In the genomic region with DNA sequence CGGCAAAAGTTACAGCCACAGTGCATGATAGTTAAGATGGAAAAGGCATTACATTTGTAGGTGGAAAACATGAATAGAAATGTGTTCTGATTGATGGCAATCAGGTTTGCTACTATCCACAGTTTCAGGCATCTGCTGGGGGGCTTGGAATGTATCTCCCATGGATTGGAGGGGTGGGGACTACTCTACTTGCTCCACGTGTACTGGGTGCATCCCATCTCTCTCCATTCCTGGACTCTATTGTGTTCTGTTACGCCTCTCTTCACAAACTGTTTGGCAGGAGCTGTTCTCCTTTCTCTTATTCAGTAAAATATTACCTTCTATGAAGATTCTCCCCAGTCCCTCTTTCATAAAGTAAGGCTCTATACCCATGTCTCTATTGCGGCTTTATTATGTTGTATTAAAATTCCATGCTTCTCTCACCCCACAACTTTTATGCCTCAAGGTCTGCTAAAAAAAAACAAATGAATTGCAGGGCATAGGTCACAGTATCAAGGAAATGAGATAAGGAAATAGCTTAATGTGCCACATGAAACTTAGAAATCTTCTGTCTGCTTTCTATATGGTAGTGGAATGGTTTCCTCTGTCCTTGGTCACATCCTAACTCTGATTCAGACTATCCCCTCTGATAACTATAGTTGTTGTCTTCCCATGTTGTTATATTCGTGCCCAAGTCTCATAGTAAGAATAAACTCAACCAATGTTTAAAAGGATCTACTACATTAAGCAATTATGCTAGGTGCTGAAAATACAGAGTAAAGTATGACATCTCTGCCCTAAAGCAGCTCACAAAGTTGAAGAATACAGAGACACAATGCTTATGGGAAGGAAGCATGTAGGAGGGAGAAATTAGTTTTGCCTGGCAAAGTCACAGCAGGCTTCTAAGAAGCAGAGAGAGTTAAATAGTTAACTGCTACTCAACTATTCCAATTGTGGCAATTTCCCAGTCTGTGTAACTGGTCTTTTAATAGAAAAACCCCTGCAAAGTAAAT, we compare ENCODE assay signal across 20 cellular contexts. TPM values are rescaled to one million over a fixed set of nuclear protein-coding genes. Genes with fewer than 3 reads are reported as not detected.
DNase-seq lines count a peak whose midpoint lies in the region; ATAC-seq, FAIRE-seq and TF ChIP-seq lines count a peak whose summit lies in the region.
"Had no signal": no experiment of that assay in that cellular context is flagged by ENCODE, and none has a peak within 500 bp of the region (broad histone marks: within the 10 kb centered on the region; RNA-seq: fewer than 3 reads in every experiment).

No MANE protein-coding gene starts in this region.

- H3K9me3 ChIP-seq in liver (ENCODE audit: control insufficient read depth in 4 of 4, low read length in 3 of 4) (no peaks in the 10 kb centered on the region), HepG2 (ENCODE audit: low read length) (no peaks in the 10 kb centered on the region), endothelial cell of umbilical vein (replicated peaks; ENCODE audit: control insufficient read depth, insufficient read depth, low read length) (no peaks in the 10 kb centered on the region), mucosa of rectum (ENCODE audit: control insufficient read depth in 2 of 2, low read length in 2 of 2) (no peaks in the 10 kb centered on the region)
- H3K9me3 ChIP-seq: esophagus muscularis mucosa, SJSA1, upper lobe of right lung had no signal

- BruUV-seq in HepG2 (replicated peaks; lab: Mats Ljungman, UMichigan) (no TSS peak), endothelial cell of umbilical vein (replicated peaks; lab: Mats Ljungman, UMichigan) (TSS peak; percentile 67)

- peaks cover 7% of the 10 kb centered on the region for H3K4me1 Mint-ChIP-seq in activated CD4-positive, alpha-beta T cell treated with anti-CD3 and anti-CD28 coated beads, Interleukin-2, amount 10 ng/mL, durations not matched to agents 7 days and 5 days

- H3K4me1 ChIP-seq in liver (ENCODE audit: control insufficient read depth in 4 of 4, insufficient read depth in 4 of 4, low read length in 3 of 4) = peaks cover 7 to 47% (median 15%) of the 10 kb centered on the region in 4 donors
- H3K4me1 ChIP-seq in HepG2 (ENCODE audit: insufficient read depth, low read length) = peaks cover 21% of the 10 kb centered on the region
- H3K4me1 ChIP-seq in endothelial cell of umbilical vein (ENCODE audit: control insufficient read depth, extremely low read depth, insufficient read depth, low read length) = peaks cover 31% of the 10 kb centered on the region
- peaks cover 15 to 31% of the 10 kb centered on the region in 2 donors for H3K4me1 ChIP-seq in mucosa of rectum (ENCODE audit: control insufficient read depth in 2 of 2, insufficient read depth in 2 of 2, low read length in 2 of 2)

- H3K27me3 Mint-ChIP-seq in activated CD4-positive, alpha-beta T cell treated with anti-CD3 and anti-CD28 coated beads, Interleukin-2, amount 10 ng/mL, durations not matched to agents 7 days and 5 days = no peaks in the 10 kb centered on the region
- H3K27me3 Mint-ChIP-seq: activated CD4-positive, alpha-beta T cell treated with anti-CD3 and anti-CD28 coated beads, Interleukin-2, amount 10 ng/mL, durations not matched to agents 24 days and 14 days; CD4-positive, alpha-beta T cell had no signal

- DNase-seq in HepG2 (ENCODE audit: low spot score) (no peak), endothelial cell of umbilical vein (ENCODE audit: low read depth, low spot score) (peak; percentile 88), urothelium cell line (ENCODE audit: low spot score) (no peak)
- no peak for DNase-seq in activated T-cell treated with anti-CD3 and anti-CD28 coated beads, Interleukin-2, amount 50 U/mL, for 1 hour
- DNase-seq in activated CD4-positive, alpha-beta T cell treated with anti-CD3 and anti-CD28 coated beads, Interleukin-2, amount 10 ng/mL, durations not matched to agents 7 days and 5 days = no peak
- DNase-seq: activated CD4-positive, alpha-beta T cell treated with anti-CD3 and anti-CD28 coated beads, Interleukin-2, amount 10 ng/mL, durations not matched to agents 24 days and 14 days; activated T-cell treated with anti-CD3 and anti-CD28 coated beads for 4 hours; CD4-positive, alpha-beta T cell; DMS79; hypothalamus; natural killer cell; NCI-H146; T1000; upper lobe of right lung had no signal

- H3K9ac ChIP-seq in liver (ENCODE audit: low read depth in 1 of 2, low read length in 2 of 2) (no peak overlapping the region), HepG2 (ENCODE audit: insufficient read depth, low read depth, low read length) (no peak overlapping the region), endothelial cell of umbilical vein (replicated peaks; ENCODE audit: extremely low read depth, insufficient read depth, low read length) (peak overlapping the region; percentile 21), mucosa of rectum (ENCODE audit: low read depth in 1 of 2, low read length in 2 of 2) (peak overlapping the region in 1 of 2 donors; percentile 26)

- H3K36me3 ChIP-seq in liver (ENCODE audit: control insufficient read depth in 4 of 4, insufficient read depth in 3 of 4, low read depth in 1 of 4, low read length in 3 of 4) = no peaks in the 10 kb centered on the region
- H3K36me3 ChIP-seq in HepG2 (replicated peaks in 1 of 2; ENCODE audit: control insufficient read depth in 1 of 2, insufficient read depth in 2 of 2, low read length in 2 of 2) = no peaks in the 10 kb centered on the region
- H3K36me3 ChIP-seq in endothelial cell of umbilical vein (ENCODE audit: control insufficient read depth in 2 of 2, extremely low read depth in 1 of 2, insufficient read depth in 2 of 2, low read length in 2 of 2) = no peaks in the 10 kb centered on the region
- no peaks in the 10 kb centered on the region for H3K36me3 ChIP-seq in mucosa of rectum (ENCODE audit: control insufficient read depth in 2 of 2, insufficient read depth in 2 of 2, low read length in 2 of 2)
- H3K36me3 ChIP-seq: esophagus muscularis mucosa, upper lobe of right lung had no signal

- POLR2A ChIA-PET in HepG2 (lab: Yijun Ruan, JAX) (no interaction called here), endothelial cell of umbilical vein (lab: Charles Lee) (no interaction called here)
- POLR2A ChIA-PET in activated CD4-positive, alpha-beta T cell treated with anti-CD3 and anti-CD28 coated beads, Interleukin-2, amount 10 ng/mL, durations not matched to agents 7 days and 5 days (lab: Charles Lee) = no interaction called here

- no peak overlapping the region for H3K27ac Mint-ChIP-seq in activated CD4-positive, alpha-beta T cell treated with anti-CD3 and anti-CD28 coated beads, Interleukin-2, amount 10 ng/mL, durations not matched to agents 7 days and 5 days
- H3K27ac Mint-ChIP-seq: activated CD4-positive, alpha-beta T cell treated with anti-CD3 and anti-CD28 coated beads, Interleukin-2, amount 10 ng/mL, durations not matched to agents 24 days and 14 days; CD4-positive, alpha-beta T cell had no signal

- peaks cover 2% of the 10 kb centered on the region for H3K36me3 Mint-ChIP-seq in activated CD4-positive, alpha-beta T cell treated with anti-CD3 and anti-CD28 coated beads, Interleukin-2, amount 10 ng/mL, durations not matched to agents 7 days and 5 days (ENCODE audit: low read depth)
- H3K36me3 Mint-ChIP-seq: natural killer cell had no signal

- H4K20me1 ChIP-seq in HepG2 (ENCODE audit: insufficient read depth, low read length) (no peaks in the 10 kb centered on the region), endothelial cell of umbilical vein (replicated peaks; ENCODE audit: control insufficient read depth, extremely low read depth, insufficient read depth, low read length) (no peaks in the 10 kb centered on the region)

- H3K4me3 ChIP-seq in liver (ENCODE audit: low read depth in 1 of 3, low read length in 3 of 3) (no peak overlapping the region), HepG2 (replicated peaks in 1 of 3; ENCODE audit: insufficient read depth in 1 of 3, low read depth in 2 of 3, low read length in 3 of 3) (no peak overlapping the region), endothelial cell of umbilical vein (replicated peaks in 1 of 3; ENCODE audit: insufficient read depth in 1 of 3, low read depth in 1 of 3, low read length in 3 of 3) (no peak overlapping the region), mucosa of rectum (ENCODE audit: low read length in 2 of 2) (peak overlapping the region; percentile 44 to 53)
- H3K4me3 ChIP-seq: esophagus muscularis mucosa, SJSA1, upper lobe of right lung had no signal

- TF ChIP-seq RAD21 in liver (IDR thresholded peaks at IDR 0.05) (no peak), HepG2 (CRISPR knock-in tag; IDR thresholded peaks at IDR 0.05) (no peak)

- H3K9me1 ChIP-seq in endothelial cell of umbilical vein (replicated peaks; ENCODE audit: control insufficient read depth, extremely low read depth, insufficient read depth, low read length) = no peaks in the 10 kb centered on the region

- intact Hi-C loops in HepG2 (cut with micrococcal nuclease; ENCODE audit: unreplicated experiment) = no loop called here
- intact Hi-C loops in endothelial cell of umbilical vein (cut with micrococcal nuclease) = loop anchor here (2.0 to 5.0 kb wide), 3 partner anchors 16 to 64 kb away; no protein-coding TSS in a partner anchor

- FAIRE-seq in HepG2 (lab: Jason Lieb, UNC) = no peak
- FAIRE-seq in endothelial cell of umbilical vein (lab: Jason Lieb, UNC) = peak; percentile 91
- peak; percentile 9 for FAIRE-seq in urothelium cell line (lab: Jason Lieb, UNC)
- FAIRE-seq: A204.1 had no signal

- no peaks in the 10 kb centered on the region for H3K9me3 Mint-ChIP-seq in activated CD4-positive, alpha-beta T cell treated with anti-CD3 and anti-CD28 coated beads, Interleukin-2, amount 10 ng/mL, durations not matched to agents 7 days and 5 days
- H3K9me3 Mint-ChIP-seq: activated CD4-positive, alpha-beta T cell treated with anti-CD3 and anti-CD28 coated beads, Interleukin-2, amount 10 ng/mL, durations not matched to agents 24 days and 14 days; CD4-positive, alpha-beta T cell; natural killer cell had no signal

- H3K4me3 Mint-ChIP-seq in activated CD4-positive, alpha-beta T cell treated with anti-CD3 and anti-CD28 coated beads, Interleukin-2, amount 10 ng/mL, durations not matched to agents 7 days and 5 days = no peak overlapping the region
- H3K4me3 Mint-ChIP-seq: activated CD4-positive, alpha-beta T cell treated with anti-CD3 and anti-CD28 coated beads, Interleukin-2, amount 10 ng/mL, durations not matched to agents 24 days and 14 days; CD4-positive, alpha-beta T cell; natural killer cell had no signal

- TF ChIP-seq CTCF in liver (IDR thresholded peaks at IDR 0.05; ENCODE audit: low read depth, low read length, missing input control) = no peak
- TF ChIP-seq CTCF in HepG2 (CRISPR knock-in tag; IDR thresholded peaks at IDR 0.05) = no peak
- no peak for TF ChIP-seq CTCF in endothelial cell of umbilical vein (IDR thresholded peaks at IDR 0.05; ENCODE audit: extremely low read depth in 1 of 2, insufficient read depth in 1 of 2, low read depth in 1 of 2, low read length in 2 of 2)

- ATAC-seq in HepG2 (no peak), GM21447 (IDR thresholded peaks at IDR 0.05; ENCODE audit: unreplicated experiment) (no peak)
- ATAC-seq: natural killer cell, upper lobe of right lung had no signal

- no peak overlapping the region for H3K4me2 ChIP-seq in HepG2 (ENCODE audit: low read depth, low read length)
- H3K4me2 ChIP-seq in endothelial cell of umbilical vein (ENCODE audit: insufficient read depth, low read length) = peak overlapping the region; percentile 40

- H3K79me2 ChIP-seq in HepG2 (ENCODE audit: insufficient read depth, low read length) (peaks cover 8% of the 10 kb centered on the region), endothelial cell of umbilical vein (ENCODE audit: control insufficient read depth, insufficient read depth, low read length) (peaks cover 47% of the 10 kb centered on the region)

- in situ Hi-C loops in HepG2 (cut with HindIII; ENCODE audit: extremely low pct_ligation_motif_present, low pct_unique_long_range_greater_than_20kb) = no loop called here

- H3K27me3 ChIP-seq in liver (ENCODE audit: control insufficient read depth in 4 of 4, insufficient read depth in 4 of 4, low read length in 3 of 4) = no peaks in the 10 kb centered on the region
- no peaks in the 10 kb centered on the region; a peak in 1 of 5 replicates for H3K27me3 ChIP-seq in HepG2 (ENCODE audit: control insufficient read depth in 1 of 2, insufficient read depth in 2 of 2, low read length in 2 of 2)
- no peaks in the 10 kb centered on the region for H3K27me3 ChIP-seq in endothelial cell of umbilical vein (ENCODE audit: control insufficient read depth in 2 of 2, insufficient read depth in 2 of 2, low read length in 2 of 2)
- H3K27me3 ChIP-seq in mucosa of rectum (ENCODE audit: control insufficient read depth in 2 of 2, insufficient read depth in 2 of 2, low read length in 2 of 2) = no peaks in the 10 kb centered on the region
- H3K27me3 ChIP-seq: esophagus muscularis mucosa, SJSA1, upper lobe of right lung had no signal

- CTCF ChIA-PET in HepG2 (lab: Yijun Ruan, JAX; ENCODE audit: low intra/inter-chr PET ratio, low total read pairs) = no interaction called here
- CTCF ChIA-PET in endothelial cell of umbilical vein (lab: Charles Lee) = interaction anchor here (1.1 to 1.5 kb wide), 5 partner anchors 10 to 107 kb away, joined by 3 to 7 read pairs (median 4); partner anchors contain the start of gene LRRFIP2
- CTCF ChIA-PET in activated CD4-positive, alpha-beta T cell treated with anti-CD3 and anti-CD28 coated beads, Interleukin-2, amount 10 ng/mL, durations not matched to agents 7 days and 5 days (lab: Charles Lee) = interaction anchor here (0.6 to 1.3 kb wide), 2 partner anchors 10 to 27 kb away, joined by 3 read pairs; no protein-coding TSS in a partner anchor

- WGBS in liver = 66% methylated on average over 5 of the region's 5 CpGs
- 94% methylated on average over 5 of the region's 5 CpGs for WGBS in HepG2 (ENCODE audit: low lambda C conversion rate)

- TF ChIP-seq POLR2A in HepG2 (IDR thresholded peaks at IDR 0.05; ENCODE audit: insufficient read depth in 1 of 2, low read depth in 2 of 2, low read length in 2 of 2) (no peak), endothelial cell of umbilical vein (IDR thresholded peaks at IDR 0.05; ENCODE audit: low read depth, low read length) (peak; percentile 29)

- H2AFZ ChIP-seq in HepG2 (ENCODE audit: low read length) (no peak overlapping the region), endothelial cell of umbilical vein (ENCODE audit: low read depth, low read length) (no peak overlapping the region)

- no peak for TF ChIP-seq EP300 in HepG2 (IDR thresholded peaks at IDR 0.05; ENCODE audit: low read depth in 2 of 2, low read length in 2 of 2)
- no peak for TF ChIP-seq EP300 in HepG2 (CRISPR knock-in tag; IDR thresholded peaks at IDR 0.05; ENCODE audit: borderline replicate concordance)

- H3K27ac ChIP-seq in liver (ENCODE audit: low read depth in 1 of 2, low read length in 2 of 2) (peak overlapping the region; percentile 6 to 32), HepG2 (ENCODE audit: extremely low read length, insufficient read depth, low read length) (no peak overlapping the region), endothelial cell of umbilical vein (ENCODE audit: insufficient read depth, low read depth, low read length) (peak overlapping the region; percentile 40), mucosa of rectum (ENCODE audit: low read depth in 2 of 2, low read length in 2 of 2) (peak overlapping the region; percentile 79 to 94)
- H3K27ac ChIP-seq: esophagus muscularis mucosa, upper lobe of right lung had no signal

- dilution Hi-C loops in endothelial cell of umbilical vein (cut with MboI; ENCODE audit: extremely low pct_ligation_motif_present, low sequenced_read_pairs) = no loop called here

RNA-seq across cellular contexts. Expression of gene LRRFIP2, which starts 43.1 kb away (rescaled TPM):
- total RNA-seq in liver = 10 to 100 TPM; 44.7 to 56.9 TPM
- 10 to 100 TPM; 22.6 to 34.8 TPM for polyA plus RNA-seq in liver
- 32.2 and 33.7 TPM in 2 replicates for total RNA-seq in HepG2 (2016; rRNA removed; fragmentation: Illumina TruSeq; extraction: Trizol)
- total RNA-seq in HepG2 (2016; cell fraction: cytosol; rRNA removed; fragmentation: Illumina TruSeq; extraction: Trizol; ENCODE audit: low read depth) = 27.4 and 28.7 TPM in 2 replicates
- total RNA-seq in HepG2 (2016; cell fraction: insoluble cytoplasmic fraction; rRNA removed; fragmentation: Illumina TruSeq; extraction: Trizol) = 27.5 and 33.1 TPM in 2 replicates
- total RNA-seq in HepG2 (2016; cell fraction: membrane; rRNA removed; fragmentation: Illumina TruSeq; extraction: Trizol) = 39.7 and 47.6 TPM in 2 replicates
- total RNA-seq in HepG2 (2016; cell fraction: nucleus; rRNA removed; fragmentation: Illumina TruSeq; extraction: Trizol) = 42.0 and 44.0 TPM in 2 replicates
- 9.9 and 13.5 TPM in 2 replicates for polyA plus RNA-seq in HepG2 (2011; rRNA removed)
- 7.4 and 9.3 TPM in 2 replicates for polyA plus RNA-seq in HepG2 (2011; cell fraction: cytosol; rRNA removed)
- polyA plus RNA-seq in HepG2 (2011; cell fraction: nucleus; rRNA removed) = 9.5 and 9.8 TPM in 2 replicates
- 18.5 and 20.9 TPM in 2 replicates for polyA plus RNA-seq in HepG2 (2012)
- 22.9 and 27.7 TPM in 2 replicates for polyA plus RNA-seq in HepG2 (2016; cell fraction: cytosol; fragmentation: Illumina TruSeq; extraction: Trizol; ENCODE audit: low read depth)
- polyA plus RNA-seq in HepG2 (2016; cell fraction: insoluble cytoplasmic fraction; fragmentation: Illumina TruSeq; extraction: Trizol; ENCODE audit: low read depth) = 32.7 and 34.9 TPM in 2 replicates
- polyA plus RNA-seq in HepG2 (2016; cell fraction: membrane; fragmentation: Illumina TruSeq; extraction: Trizol; ENCODE audit: low read depth) = 31.3 and 34.7 TPM in 2 replicates
- 35.0 and 37.3 TPM in 2 replicates for polyA plus RNA-seq in HepG2 (2016; cell fraction: nucleus; fragmentation: Illumina TruSeq; extraction: Trizol; ENCODE audit: insufficient read depth, low read depth)
- 10.3 and 20.6 TPM in 2 replicates for polyA minus RNA-seq in HepG2 (2011; rRNA and poly(A)+ RNA removed; ENCODE audit: low replicate concordance)
- 10.3 and 12.0 TPM in 2 replicates for polyA minus RNA-seq in HepG2 (2011; cell fraction: cytosol; rRNA and poly(A)+ RNA removed)
- polyA minus RNA-seq in HepG2 (2011; cell fraction: nucleus; rRNA and poly(A)+ RNA removed) = 69.1 and 70.6 TPM in 2 replicates
- total RNA-seq in endothelial cell of umbilical vein = 64.5 and 78.9 TPM in 2 replicates
- 14.9 and 20.8 TPM in 2 replicates for polyA plus RNA-seq in endothelial cell of umbilical vein
- polyA plus RNA-seq in endothelial cell of umbilical vein (2011; cell fraction: cytosol; rRNA removed) = 29.2 and 31.5 TPM in 2 replicates
- polyA plus RNA-seq in endothelial cell of umbilical vein (2011; cell fraction: nucleus; rRNA removed) = 58.9 and 80.8 TPM in 2 replicates
- polyA plus RNA-seq in endothelial cell of umbilical vein (2012) = 33.9 and 55.3 TPM in 2 replicates
- polyA minus RNA-seq in endothelial cell of umbilical vein = 32.8 and 41.8 TPM in 2 replicates
- 17.3 TPM for polyA minus RNA-seq in endothelial cell of umbilical vein (2011; cell fraction: cytosol; rRNA and poly(A)+ RNA removed)
- polyA minus RNA-seq in endothelial cell of umbilical vein (2011; cell fraction: nucleus; rRNA and poly(A)+ RNA removed) = 115 and 182 TPM in 2 replicates
- total RNA-seq in activated CD4-positive, alpha-beta T cell treated with anti-CD3 and anti-CD28 coated beads, Interleukin-2, amount 10 ng/mL, durations not matched to agents 7 days and 5 days = 10 to 100 TPM; 27.1 to 30.1 TPM

Comparison
In these comparisons a context has a peak if more than half of its experiments do, and no peak if none do; other contexts are left out.
1. H3K4me3 ChIP-seq: peak in mucosa of rectum (2 of 2); none in liver (0 of 3), HepG2 (0 of 3) and endothelial cell of umbilical vein (0 of 3).